In the genomic region with DNA sequence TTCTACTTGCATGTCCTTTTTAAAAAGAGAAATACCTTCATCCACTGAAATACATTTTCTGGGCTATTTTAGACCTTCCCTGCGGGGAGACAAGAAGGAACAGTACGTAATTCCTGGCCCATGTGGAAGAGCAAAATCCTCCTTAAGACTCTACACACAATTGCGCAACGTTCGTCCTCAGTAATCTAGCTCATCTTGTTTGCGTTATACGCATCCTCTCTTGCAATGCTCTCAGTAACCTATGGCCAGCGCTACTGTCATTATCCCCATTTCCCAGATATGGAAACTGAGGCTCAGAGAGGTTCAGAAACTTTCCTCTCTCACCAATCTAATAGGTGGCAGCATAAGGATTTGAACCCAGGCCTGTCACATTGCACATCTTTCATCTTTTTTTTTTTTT, we compare ENCODE assay signal across 22 cellular contexts.
"Had no signal": no experiment of that assay in that cellular context is flagged by ENCODE, and none has a peak within 500 bp of the region (broad histone marks: within the 10 kb centered on the region; RNA-seq: fewer than 3 reads in every experiment).

No MANE protein-coding gene starts in this region.

- H3K27me3 ChIP-seq: adrenal gland, brain microvascular endothelial cell, right atrium auricular region, suprapubic skin, upper lobe of right lung had no signal

- DNase-seq: activated CD4-positive, alpha-beta T cell treated with anti-CD3 and anti-CD28 coated beads, Interleukin-2, amount 50 U/mL, for 1 hour; activated CD4-positive, CD25-positive, alpha-beta regulatory T cell treated with anti-CD3 and anti-CD28 coated beads, Interleukin-2, amount 50 U/mL, for 72 hours; activated CD8-positive, alpha-beta T cell treated with anti-CD3 and anti-CD28 coated beads, Interleukin-2, amount 10 ng/mL, durations not matched to agents 7 days and 5 days; activated naive CD4-positive, alpha-beta T cell; activated T-cell treated with anti-CD3 and anti-CD28 coated beads for 4 hours; activated T-cell treated with anti-CD3 and anti-CD28 coated beads, Interleukin-2, amount 50 U/mL, for 72 hours; adrenal gland; brain microvascular endothelial cell; cortex of kidney; effector memory CD8-positive, alpha-beta T cell; erythroblast; foreskin keratinocyte; heart right ventricle; naive B cell; occipital lobe; stimulated activated naive CD4-positive, alpha-beta T cell; T-helper 9 cell; tibial artery; upper lobe of right lung had no signal

- H3K36me3 ChIP-seq: adrenal gland, brain microvascular endothelial cell, heart right ventricle, right atrium auricular region, spleen, suprapubic skin, tibial artery, upper lobe of right lung had no signal

- H3K4me1 ChIP-seq: adrenal gland, foreskin keratinocyte, heart right ventricle, right atrium auricular region, tibial artery, upper lobe of right lung had no signal

- H3K27ac ChIP-seq: adrenal gland, brain microvascular endothelial cell, foreskin keratinocyte, heart right ventricle, right atrium auricular region, spleen, suprapubic skin, tibial artery, upper lobe of right lung had no signal

- H3K9me3 ChIP-seq: adrenal gland, suprapubic skin, upper lobe of right lung had no signal

- ATAC-seq: activated CD8-positive, alpha-beta T cell treated with anti-CD3 and anti-CD28 coated beads, Interleukin-2, amount 10 ng/mL, durations not matched to agents 7 days and 5 days; activated T-cell treated with anti-CD3 and anti-CD28 coated beads, Interleukin-2, amount 50 U/mL, for 72 hours; effector memory CD8-positive, alpha-beta T cell; foreskin keratinocyte; heart right ventricle; upper lobe of right lung had no signal

- H3K4me3 ChIP-seq: adrenal gland, heart right ventricle, right atrium auricular region, spleen, suprapubic skin, tibial artery, upper lobe of right lung had no signal
